Comparison of ENCODE assay signal across 1 cellular context in the genomic region with DNA sequence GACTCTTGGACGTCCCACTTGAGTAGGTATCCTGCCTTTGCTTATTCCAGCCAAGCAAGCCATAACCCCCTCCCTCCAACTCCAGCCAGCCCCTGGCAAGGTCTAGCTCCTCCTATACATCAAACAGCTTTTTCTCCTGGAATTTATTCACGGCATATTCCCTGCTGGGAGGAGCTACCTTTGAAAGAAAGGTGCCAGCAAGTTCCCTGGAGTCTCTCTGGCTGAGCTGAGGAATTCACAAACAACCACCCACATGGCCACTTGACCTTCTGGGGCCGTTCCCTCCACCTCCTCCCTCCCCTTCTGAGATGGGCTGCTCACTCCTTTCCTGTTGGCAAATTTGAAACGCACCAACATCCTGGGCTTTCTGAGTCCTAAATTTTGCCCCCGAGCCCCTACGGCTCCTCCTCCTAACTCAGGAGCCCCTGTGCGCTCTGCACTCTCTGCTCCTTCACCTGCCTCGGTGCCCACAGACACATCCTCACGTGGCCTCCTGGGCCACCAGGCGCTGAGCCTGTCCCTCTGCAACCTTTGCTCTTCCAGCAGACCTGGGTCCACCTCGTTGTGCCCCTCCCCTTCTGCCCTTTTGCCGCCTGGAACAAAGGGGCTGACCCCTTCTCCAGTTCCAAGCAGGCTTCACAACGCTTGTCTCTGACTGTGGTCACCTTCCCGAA.
TF ChIP-seq lines count a peak whose summit lies in the region.

No MANE protein-coding gene starts in this region.

TF ChIP-seq in HepG2, 621 proteins besides CTCF, POLR2A, EP300 and RAD21 (continued from another document and continues in another):
- TF ChIP-seq, protein P1, sequence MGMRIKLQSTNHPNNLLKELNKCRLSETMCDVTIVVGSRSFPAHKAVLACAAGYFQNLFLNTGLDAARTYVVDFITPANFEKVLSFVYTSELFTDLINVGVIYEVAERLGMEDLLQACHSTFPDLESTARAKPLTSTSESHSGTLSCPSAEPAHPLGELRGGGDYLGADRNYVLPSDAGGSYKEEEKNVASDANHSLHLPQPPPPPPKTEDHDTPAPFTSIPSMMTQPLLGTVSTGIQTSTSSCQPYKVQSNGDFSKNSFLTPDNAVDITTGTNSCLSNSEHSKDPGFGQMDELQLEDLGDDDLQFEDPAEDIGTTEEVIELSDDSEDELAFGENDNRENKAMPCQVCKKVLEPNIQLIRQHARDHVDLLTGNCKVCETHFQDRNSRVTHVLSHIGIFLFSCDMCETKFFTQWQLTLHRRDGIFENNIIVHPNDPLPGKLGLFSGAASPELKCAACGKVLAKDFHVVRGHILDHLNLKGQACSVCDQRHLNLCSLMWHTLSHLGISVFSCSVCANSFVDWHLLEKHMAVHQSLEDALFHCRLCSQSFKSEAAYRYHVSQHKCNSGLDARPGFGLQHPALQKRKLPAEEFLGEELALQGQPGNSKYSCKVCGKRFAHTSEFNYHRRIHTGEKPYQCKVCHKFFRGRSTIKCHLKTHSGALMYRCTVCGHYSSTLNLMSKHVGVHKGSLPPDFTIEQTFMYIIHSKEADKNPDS (CRISPR knock-in tag; IDR thresholded peaks at IDR 0.05), result no peak
- TF ChIP-seq, protein P2, sequence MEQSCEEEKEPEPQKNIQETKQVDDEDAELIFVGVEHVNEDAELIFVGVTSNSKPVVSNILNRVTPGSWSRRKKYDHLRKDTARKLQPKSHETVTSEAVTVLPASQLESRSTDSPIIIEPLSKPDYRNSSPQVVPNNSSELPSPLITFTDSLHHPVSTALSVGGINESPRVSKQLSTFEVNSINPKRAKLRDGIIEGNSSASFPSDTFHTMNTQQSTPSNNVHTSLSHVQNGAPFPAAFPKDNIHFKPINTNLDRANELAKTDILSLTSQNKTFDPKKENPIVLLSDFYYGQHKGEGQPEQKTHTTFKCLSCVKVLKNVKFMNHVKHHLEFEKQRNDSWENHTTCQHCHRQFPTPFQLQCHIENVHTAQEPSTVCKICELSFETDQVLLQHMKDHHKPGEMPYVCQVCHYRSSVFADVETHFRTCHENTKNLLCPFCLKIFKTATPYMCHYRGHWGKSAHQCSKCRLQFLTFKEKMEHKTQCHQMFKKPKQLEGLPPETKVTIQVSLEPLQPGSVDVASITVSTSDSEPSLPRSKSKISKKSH (CRISPR knock-in tag; IDR thresholded peaks at IDR 0.05; ENCODE audit: borderline replicate concordance), result 0 out of 2 replicates have a peak, but pooled peaks have one; percentile 12
- TF ChIP-seq ZSCAN12 (CRISPR knock-in tag; IDR thresholded peaks at IDR 0.05), result no peak
- TF ChIP-seq RFX1 (IDR thresholded peaks at IDR 0.05), result no peak
- TF ChIP-seq ARNT2 (CRISPR knock-in tag; IDR thresholded peaks at IDR 0.05; ENCODE audit: low read depth), result no peak
- TF ChIP-seq MTA1 (CRISPR knock-in tag; IDR thresholded peaks at IDR 0.05; ENCODE audit: borderline replicate concordance), result peak; percentile 96
- TF ChIP-seq KAT8 (CRISPR knock-in tag; IDR thresholded peaks at IDR 0.05), result peak; percentile 27; the same call in 1 of the 2 replicates
- TF ChIP-seq, protein P3, sequence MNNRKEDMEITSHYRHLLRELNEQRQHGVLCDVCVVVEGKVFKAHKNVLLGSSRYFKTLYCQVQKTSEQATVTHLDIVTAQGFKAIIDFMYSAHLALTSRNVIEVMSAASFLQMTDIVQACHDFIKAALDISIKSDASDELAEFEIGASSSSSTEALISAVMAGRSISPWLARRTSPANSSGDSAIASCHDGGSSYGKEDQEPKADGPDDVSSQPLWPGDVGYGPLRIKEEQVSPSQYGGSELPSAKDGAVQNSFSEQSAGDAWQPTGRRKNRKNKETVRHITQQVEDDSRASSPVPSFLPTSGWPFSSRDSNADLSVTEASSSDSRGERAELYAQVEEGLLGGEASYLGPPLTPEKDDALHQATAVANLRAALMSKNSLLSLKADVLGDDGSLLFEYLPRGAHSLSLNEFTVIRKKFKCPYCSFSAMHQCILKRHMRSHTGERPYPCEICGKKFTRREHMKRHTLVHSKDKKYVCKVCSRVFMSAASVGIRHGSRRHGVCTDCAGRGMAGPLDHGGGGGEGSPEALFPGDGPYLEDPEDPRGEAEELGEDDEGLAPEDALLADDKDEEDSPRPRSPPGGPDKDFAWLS (CRISPR knock-in tag; IDR thresholded peaks at IDR 0.05; ENCODE audit: borderline replicate concordance), result no peak; the same call in 1 of the 2 replicates
- TF ChIP-seq GATAD1 (CRISPR knock-in tag; IDR thresholded peaks at IDR 0.05), result 0 out of 2 replicates have a peak, but pooled peaks have one; percentile 27
- TF ChIP-seq FOXC1 (CRISPR knock-in tag; IDR thresholded peaks at IDR 0.05; ENCODE audit: borderline replicate concordance), result peak; percentile 63; the same call in 1 of the 2 replicates
- TF ChIP-seq, protein P4, sequence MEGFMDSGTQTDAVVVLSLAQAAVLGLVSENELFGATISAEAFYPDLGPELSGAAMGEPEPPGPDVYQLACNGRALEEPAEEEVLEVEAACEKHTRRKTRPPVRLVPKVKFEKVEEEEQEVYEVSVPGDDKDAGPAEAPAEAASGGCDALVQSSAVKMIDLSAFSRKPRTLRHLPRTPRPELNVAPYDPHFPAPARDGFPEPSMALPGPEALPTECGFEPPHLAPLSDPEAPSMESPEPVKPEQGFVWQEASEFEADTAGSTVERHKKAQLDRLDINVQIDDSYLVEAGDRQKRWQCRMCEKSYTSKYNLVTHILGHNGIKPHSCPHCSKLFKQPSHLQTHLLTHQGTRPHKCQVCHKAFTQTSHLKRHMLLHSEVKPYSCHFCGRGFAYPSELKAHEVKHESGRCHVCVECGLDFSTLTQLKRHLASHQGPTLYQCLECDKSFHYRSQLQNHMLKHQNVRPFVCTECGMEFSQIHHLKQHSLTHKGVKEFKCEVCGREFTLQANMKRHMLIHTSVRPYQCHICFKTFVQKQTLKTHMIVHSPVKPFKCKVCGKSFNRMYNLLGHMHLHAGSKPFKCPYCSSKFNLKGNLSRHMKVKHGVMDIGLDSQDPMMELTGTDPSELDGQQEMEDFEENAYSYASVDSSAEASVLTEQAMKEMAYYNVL (CRISPR knock-in tag; IDR thresholded peaks at IDR 0.05; ENCODE audit: borderline replicate concordance), result peak; percentile 64; the same call in 1 of the 2 replicates
- TF ChIP-seq ZNF10 (CRISPR knock-in tag; IDR thresholded peaks at IDR 0.05; ENCODE audit: borderline replicate concordance, low read depth), result no peak
- TF ChIP-seq TOPORS (CRISPR knock-in tag; IDR thresholded peaks at IDR 0.05), result no peak
- TF ChIP-seq ZNF619 (CRISPR knock-in tag; IDR thresholded peaks at IDR 0.05), result no peak
- TF ChIP-seq ZSCAN20 (CRISPR knock-in tag; IDR thresholded peaks at IDR 0.05; ENCODE audit: borderline replicate concordance), result no peak
- no peak for TF ChIP-seq NONO (IDR thresholded peaks at IDR 0.05)
- peak; percentile 48; the same call in 1 of the 2 replicates for TF ChIP-seq NONO (CRISPR knock-in tag; conservative IDR thresholded peaks at IDR 0.05)
- TF ChIP-seq, protein P5, sequence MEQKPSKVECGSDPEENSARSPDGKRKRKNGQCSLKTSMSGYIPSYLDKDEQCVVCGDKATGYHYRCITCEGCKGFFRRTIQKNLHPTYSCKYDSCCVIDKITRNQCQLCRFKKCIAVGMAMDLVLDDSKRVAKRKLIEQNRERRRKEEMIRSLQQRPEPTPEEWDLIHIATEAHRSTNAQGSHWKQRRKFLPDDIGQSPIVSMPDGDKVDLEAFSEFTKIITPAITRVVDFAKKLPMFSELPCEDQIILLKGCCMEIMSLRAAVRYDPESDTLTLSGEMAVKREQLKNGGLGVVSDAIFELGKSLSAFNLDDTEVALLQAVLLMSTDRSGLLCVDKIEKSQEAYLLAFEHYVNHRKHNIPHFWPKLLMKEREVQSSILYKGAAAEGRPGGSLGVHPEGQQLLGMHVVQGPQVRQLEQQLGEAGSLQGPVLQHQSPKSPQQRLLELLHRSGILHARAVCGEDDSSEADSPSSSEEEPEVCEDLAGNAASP (CRISPR knock-in tag; IDR thresholded peaks at IDR 0.05; ENCODE audit: borderline replicate concordance), result peak; percentile 94; the same call in 1 of the 2 replicates
- TF ChIP-seq, protein P6, sequence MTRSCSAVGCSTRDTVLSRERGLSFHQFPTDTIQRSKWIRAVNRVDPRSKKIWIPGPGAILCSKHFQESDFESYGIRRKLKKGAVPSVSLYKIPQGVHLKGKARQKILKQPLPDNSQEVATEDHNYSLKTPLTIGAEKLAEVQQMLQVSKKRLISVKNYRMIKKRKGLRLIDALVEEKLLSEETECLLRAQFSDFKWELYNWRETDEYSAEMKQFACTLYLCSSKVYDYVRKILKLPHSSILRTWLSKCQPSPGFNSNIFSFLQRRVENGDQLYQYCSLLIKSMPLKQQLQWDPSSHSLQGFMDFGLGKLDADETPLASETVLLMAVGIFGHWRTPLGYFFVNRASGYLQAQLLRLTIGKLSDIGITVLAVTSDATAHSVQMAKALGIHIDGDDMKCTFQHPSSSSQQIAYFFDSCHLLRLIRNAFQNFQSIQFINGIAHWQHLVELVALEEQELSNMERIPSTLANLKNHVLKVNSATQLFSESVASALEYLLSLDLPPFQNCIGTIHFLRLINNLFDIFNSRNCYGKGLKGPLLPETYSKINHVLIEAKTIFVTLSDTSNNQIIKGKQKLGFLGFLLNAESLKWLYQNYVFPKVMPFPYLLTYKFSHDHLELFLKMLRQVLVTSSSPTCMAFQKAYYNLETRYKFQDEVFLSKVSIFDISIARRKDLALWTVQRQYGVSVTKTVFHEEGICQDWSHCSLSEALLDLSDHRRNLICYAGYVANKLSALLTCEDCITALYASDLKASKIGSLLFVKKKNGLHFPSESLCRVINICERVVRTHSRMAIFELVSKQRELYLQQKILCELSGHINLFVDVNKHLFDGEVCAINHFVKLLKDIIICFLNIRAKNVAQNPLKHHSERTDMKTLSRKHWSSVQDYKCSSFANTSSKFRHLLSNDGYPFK (CRISPR knock-in tag; IDR thresholded peaks at IDR 0.05; ENCODE audit: borderline replicate concordance), result no peak; the same call in 1 of the 2 replicates
- TF ChIP-seq NR2F6 (IDR thresholded peaks at IDR 0.05), result peak; percentile 78
- peak; percentile 87 for TF ChIP-seq NR2F6 (CRISPR knock-in tag; IDR thresholded peaks at IDR 0.05)
- TF ChIP-seq MED1 (CRISPR knock-in tag; IDR thresholded peaks at IDR 0.05), result peak; percentile 50; the same call in 1 of the 2 replicates
- TF ChIP-seq, protein P7, sequence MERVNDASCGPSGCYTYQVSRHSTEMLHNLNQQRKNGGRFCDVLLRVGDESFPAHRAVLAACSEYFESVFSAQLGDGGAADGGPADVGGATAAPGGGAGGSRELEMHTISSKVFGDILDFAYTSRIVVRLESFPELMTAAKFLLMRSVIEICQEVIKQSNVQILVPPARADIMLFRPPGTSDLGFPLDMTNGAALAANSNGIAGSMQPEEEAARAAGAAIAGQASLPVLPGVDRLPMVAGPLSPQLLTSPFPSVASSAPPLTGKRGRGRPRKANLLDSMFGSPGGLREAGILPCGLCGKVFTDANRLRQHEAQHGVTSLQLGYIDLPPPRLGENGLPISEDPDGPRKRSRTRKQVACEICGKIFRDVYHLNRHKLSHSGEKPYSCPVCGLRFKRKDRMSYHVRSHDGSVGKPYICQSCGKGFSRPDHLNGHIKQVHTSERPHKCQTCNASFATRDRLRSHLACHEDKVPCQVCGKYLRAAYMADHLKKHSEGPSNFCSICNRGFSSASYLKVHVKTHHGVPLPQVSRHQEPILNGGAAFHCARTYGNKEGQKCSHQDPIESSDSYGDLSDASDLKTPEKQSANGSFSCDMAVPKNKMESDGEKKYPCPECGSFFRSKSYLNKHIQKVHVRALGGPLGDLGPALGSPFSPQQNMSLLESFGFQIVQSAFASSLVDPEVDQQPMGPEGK (CRISPR knock-in tag; IDR thresholded peaks at IDR 0.05), result peak; percentile 84
- TF ChIP-seq ASH2L (IDR thresholded peaks at IDR 0.05; ENCODE audit: insufficient read length, low read depth, low read length), result peak; percentile 61
- no peak for TF ChIP-seq AGO1 (IDR thresholded peaks at IDR 0.05; ENCODE audit: low read depth, low read length, poor library complexity, severe bottlenecking)
- no peak for TF ChIP-seq ZNF232 (CRISPR knock-in tag; IDR thresholded peaks at IDR 0.05; ENCODE audit: borderline replicate concordance)
- no peak for TF ChIP-seq KLF13 (CRISPR knock-in tag; IDR thresholded peaks at IDR 0.05)
- TF ChIP-seq FOXJ3 (CRISPR knock-in tag; IDR thresholded peaks at IDR 0.05; ENCODE audit: borderline replicate concordance), result 0 out of 2 replicates have a peak, but pooled peaks have one; percentile 25
- no peak for TF ChIP-seq MED8 (CRISPR knock-in tag; IDR thresholded peaks at IDR 0.05; ENCODE audit: insufficient replicate concordance)
- no peak for TF ChIP-seq ZNF674 (CRISPR knock-in tag; IDR thresholded peaks at IDR 0.05; ENCODE audit: low read depth)
- peak; percentile 95 for TF ChIP-seq ZNF343 (CRISPR knock-in tag; IDR thresholded peaks at IDR 0.05)
- TF ChIP-seq SRSF4 (IDR thresholded peaks at IDR 0.05; ENCODE audit: low read depth, low read length, poor library complexity, severe bottlenecking), result no peak
- TF ChIP-seq CCDC6 (CRISPR knock-in tag; IDR thresholded peaks at IDR 0.05), result no peak; the same call in 1 of the 2 replicates
- TF ChIP-seq, protein P8, sequence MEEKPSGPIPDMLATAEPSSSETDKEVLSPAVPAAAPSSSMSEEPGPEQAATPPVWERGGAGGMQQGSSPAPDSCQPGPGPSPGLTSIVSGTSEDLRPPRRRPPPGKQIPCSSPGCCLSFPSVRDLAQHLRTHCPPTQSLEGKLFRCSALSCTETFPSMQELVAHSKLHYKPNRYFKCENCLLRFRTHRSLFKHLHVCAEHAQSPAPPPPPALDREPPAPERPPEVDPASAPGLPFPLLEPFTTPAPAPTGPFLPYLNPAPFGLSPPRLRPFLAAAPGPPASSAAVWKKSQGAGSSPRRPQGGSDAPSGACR (CRISPR knock-in tag; IDR thresholded peaks at IDR 0.05), result no peak
- TF ChIP-seq, protein P9, sequence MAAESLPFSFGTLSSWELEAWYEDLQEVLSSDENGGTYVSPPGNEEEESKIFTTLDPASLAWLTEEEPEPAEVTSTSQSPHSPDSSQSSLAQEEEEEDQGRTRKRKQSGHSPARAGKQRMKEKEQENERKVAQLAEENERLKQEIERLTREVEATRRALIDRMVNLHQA (CRISPR knock-in tag; IDR thresholded peaks at IDR 0.05), result no peak
- no peak for TF ChIP-seq MAF1 (CRISPR knock-in tag; IDR thresholded peaks at IDR 0.05; ENCODE audit: borderline replicate concordance)
- peak; percentile 39; the same call in 1 of the 2 replicates for TF ChIP-seq ZBTB20 (CRISPR knock-in tag; IDR thresholded peaks at IDR 0.05; ENCODE audit: borderline replicate concordance, low read depth)
